In genomic region chr15:67070892-67071664, GRCh38 we compare ENCODE assay signal across 18 cellular contexts. TPM values are rescaled to one million over a fixed set of nuclear protein-coding genes. Genes with fewer than 3 reads are reported as not detected.
DNase-seq lines count a peak whose midpoint lies in the region; ATAC-seq and TF ChIP-seq lines count a peak whose summit lies in the region.
"Had no signal": no experiment of that assay in that cellular context is flagged by ENCODE, and none has a peak within 500 bp of the region (broad histone marks: within the 10 kb centered on the region; RNA-seq: fewer than 3 reads in every experiment).

No MANE protein-coding gene starts in this region.

- no peaks in the 10 kb centered on the region for H3K27me3 Mint-ChIP-seq in CD4-positive, CD25-positive, alpha-beta regulatory T cell
- peaks cover 17% of the 10 kb centered on the region for H3K27me3 Mint-ChIP-seq in HFFc6 (ENCODE audit: insufficient read depth)
- H3K27me3 Mint-ChIP-seq in activated naive CD8-positive, alpha-beta T cell treated with anti-CD3 and anti-CD28 coated beads for 36 hours, result no peaks in the 10 kb centered on the region
- H3K27me3 Mint-ChIP-seq in naive B cell, result no peaks in the 10 kb centered on the region

- DNase-seq in CD4-positive, CD25-positive, alpha-beta regulatory T cell, result no peak
- no peak for DNase-seq in HFFc6
- DNase-seq in activated naive CD8-positive, alpha-beta T cell treated with anti-CD3 and anti-CD28 coated beads for 36 hours, result no peak
- no peak for DNase-seq in naive B cell
- no peak for DNase-seq in NCI-H2171 (lab: John Stamatoyannopoulos, UW)
- no peak for DNase-seq in dedifferentiated amniotic fluid mesenchymal stem cell (ENCODE audit: extremely low spot score)
- no peak for DNase-seq in cerebellar nuclear complex (lab: John Stamatoyannopoulos, UW)
- DNase-seq: activated CD8-positive, alpha-beta memory T cell treated with anti-CD3 and anti-CD28 coated beads for 24 hours; activated gamma-delta T cell; NCI-H187 treated with DMSO at 0.1 percent for 48 hours; NCI-H446 treated with DMSO at 0.1 percent for 48 hours; SJCRH30; stimulated activated CD4-positive, alpha-beta T cell treated with anti-CD3 and anti-CD28 coated beads, Interleukin-4, amount 100 ng/mL, for 1 hour; stimulated activated CD8-positive, alpha-beta memory T cell treated with anti-CD3 and anti-CD28 coated beads, Interleukin-4, amount 100 ng/mL, for 48 hours; testis had no signal

- H3K27ac ChIP-seq in CD4-positive, CD25-positive, alpha-beta regulatory T cell (ENCODE audit: insufficient read depth, low read length, poor library complexity, severe bottlenecking), result no peak overlapping the region
- H3K27ac ChIP-seq: ascending aorta, neutrophil, SJCRH30, testis had no signal

- no peaks in the 10 kb centered on the region for H3K9me3 ChIP-seq in CD4-positive, CD25-positive, alpha-beta regulatory T cell (ENCODE audit: control insufficient read depth in 2 of 2, low read length in 2 of 2)
- H3K9me3 ChIP-seq: ascending aorta, HAP-1, neutrophil, SJCRH30, testis had no signal

- TF ChIP-seq CTCF in HFFc6 (IDR thresholded peaks at IDR 0.05), result no peak

- no peaks in the 10 kb centered on the region for H3K27me3 ChIP-seq in CD4-positive, CD25-positive, alpha-beta regulatory T cell (ENCODE audit: control insufficient read depth, insufficient read depth, low read length)
- H3K27me3 ChIP-seq: ascending aorta, SJCRH30, testis had no signal

- peaks cover 23 to 85% (median 68%) of the 10 kb centered on the region in 4 donors for H3K4me1 Mint-ChIP-seq in CD4-positive, CD25-positive, alpha-beta regulatory T cell
- H3K4me1 Mint-ChIP-seq in HFFc6 (ENCODE audit: low read depth) (peaks cover 82% of the 10 kb centered on the region), naive B cell (peaks cover 71 to 89% (median 77%) of the 10 kb centered on the region in 3 donors)
- peaks cover 65% of the 10 kb centered on the region for H3K4me1 Mint-ChIP-seq in activated naive CD8-positive, alpha-beta T cell treated with anti-CD3 and anti-CD28 coated beads for 36 hours

- no peak for ATAC-seq in CD4-positive, CD25-positive, alpha-beta regulatory T cell (ENCODE audit: low read depth in 2 of 2)
- ATAC-seq in naive B cell (ENCODE audit: low read depth in 2 of 2), result no peak

- H3K36me3 ChIP-seq in CD4-positive, CD25-positive, alpha-beta regulatory T cell (ENCODE audit: control insufficient read depth, insufficient read depth, low read length), result peaks cover 5% of the 10 kb centered on the region
- H3K36me3 ChIP-seq: ascending aorta, neutrophil had no signal

- H3K4me3 Mint-ChIP-seq in CD4-positive, CD25-positive, alpha-beta regulatory T cell, result peak overlapping the region in 3 of 4 donors; percentile 4 to 26 (median 8)
- peak overlapping the region; percentile 1; the same call in 1 of the 2 replicates for H3K4me3 Mint-ChIP-seq in HFFc6
- no peak overlapping the region for H3K4me3 Mint-ChIP-seq in activated naive CD8-positive, alpha-beta T cell treated with anti-CD3 and anti-CD28 coated beads for 36 hours
- H3K4me3 Mint-ChIP-seq in naive B cell, result peak overlapping the region in 3 of 8 donors; percentile 4 to 84 (median 79)

- H3K36me3 Mint-ChIP-seq in CD4-positive, CD25-positive, alpha-beta regulatory T cell, result peaks cover 26% of the 10 kb centered on the region
- H3K36me3 Mint-ChIP-seq in HFFc6 (ENCODE audit: low read depth) (peaks cover 80% of the 10 kb centered on the region), naive B cell (peaks cover 0 to 20% of the 10 kb centered on the region in 2 donors)
- H3K36me3 Mint-ChIP-seq in activated naive CD8-positive, alpha-beta T cell treated with anti-CD3 and anti-CD28 coated beads for 36 hours, result peaks cover 43% of the 10 kb centered on the region

- no peaks in the 10 kb centered on the region for H3K9me3 Mint-ChIP-seq in CD4-positive, CD25-positive, alpha-beta regulatory T cell
- H3K9me3 Mint-ChIP-seq in HFFc6 (no peaks in the 10 kb centered on the region), naive B cell (no peaks in the 10 kb centered on the region)
- H3K9me3 Mint-ChIP-seq in activated naive CD8-positive, alpha-beta T cell treated with anti-CD3 and anti-CD28 coated beads for 36 hours, result no peaks in the 10 kb centered on the region

- H3K27ac Mint-ChIP-seq in CD4-positive, CD25-positive, alpha-beta regulatory T cell, result peak overlapping the region in 2 of 3 donors; percentile 39
- peak overlapping the region; percentile 14; the same call in 1 of the 2 replicates for H3K27ac Mint-ChIP-seq in HFFc6
- peak overlapping the region; percentile 39 for H3K27ac Mint-ChIP-seq in activated naive CD8-positive, alpha-beta T cell treated with anti-CD3 and anti-CD28 coated beads for 36 hours
- H3K27ac Mint-ChIP-seq in naive B cell, result peak overlapping the region; percentile 33 to 91 (median 80)

- peak overlapping the region; percentile 16 for H3K4me3 ChIP-seq in CD4-positive, CD25-positive, alpha-beta regulatory T cell (ENCODE audit: low read depth, low read length)
- H3K4me3 ChIP-seq: ascending aorta, HAP-1, SJCRH30, testis had no signal

- H3K4me1 ChIP-seq in CD4-positive, CD25-positive, alpha-beta regulatory T cell (ENCODE audit: control insufficient read depth, insufficient read depth, low read length, poor library complexity, severe bottlenecking), result peaks cover 88% of the 10 kb centered on the region
- H3K4me1 ChIP-seq: SJCRH30 had no signal

RNA-seq across cellular contexts. Expression of gene SMAD3, which starts 5.7 kb away (rescaled TPM):
- 76.6 TPM for total RNA-seq in CD4-positive, CD25-positive, alpha-beta regulatory T cell
- 10 to 100 TPM; 12.0 to 17.0 (median 14.5) TPM for polyA plus RNA-seq in CD4-positive, CD25-positive, alpha-beta regulatory T cell
- 100 to 1,000 TPM in 4 of 6 experiments, 10 to 100 TPM in 2; 54.3 to 132 (median 118) TPM for total RNA-seq in HFFc6 (2021; fragmentation: NEBNext Ultra II Directional; extraction: Animal tissue kit (Norgen Biotek cat#: 25700))
- total RNA-seq in activated naive CD8-positive, alpha-beta T cell treated with anti-CD3 and anti-CD28 coated beads for 36 hours, result 10 to 100 TPM; 15.7 to 16.4 TPM
- 10 to 100 TPM; 34.7 to 68.7 (median 38.0) TPM for polyA plus RNA-seq in naive B cell (ENCODE audit: low read depth in 6 of 6)

Comparison
In these comparisons a context has a peak if more than half of its experiments do, and no peak if none do; other contexts are left out.
1. H3K27ac Mint-ChIP-seq: peak in every context shown above with its lines; median percentile 80 in naive B cell; 39 in CD4-positive, CD25-positive, alpha-beta regulatory T cell; 39 in activated naive CD8-positive, alpha-beta T cell treated with anti-CD3 and anti-CD28 coated beads for 36 hours; 14 in HFFc6.